ENCODE assay signal across 8 cellular contexts in genomic region chr13:97212540-97213146, GRCh38. TPM values are rescaled to one million over a fixed set of nuclear protein-coding genes. Genes with fewer than 3 reads are reported as not detected.
A peak's percentile ranks its signal among the peaks of the same experiment; 100 is the strongest.
DNase-seq lines count a peak whose midpoint lies in the region; ATAC-seq and TF ChIP-seq lines count a peak whose summit lies in the region.

No MANE protein-coding gene starts in this region.

- no peak overlapping the region for H3K4me3 ChIP-seq in Karpas-422 (ENCODE audit: low read length)
- H3K4me3 ChIP-seq in adipocyte (ENCODE audit: low read length): peak overlapping the region; percentile 2
- no peak overlapping the region for H3K4me3 ChIP-seq in lower leg skin (ENCODE audit: low read depth, poor library complexity, severe bottlenecking)

- intact Hi-C loops in lower leg skin (cut with DNase I; ENCODE audit: low total_unique reads): no loop called here

- H3K4me1 Mint-ChIP-seq in natural killer cell treated with Interleukin-12 subunit alpha and Interleukin-12 subunit beta and Interleukin-15 and Interleukin-18, amount 100 ng/mL, for 72 hours (ENCODE audit: low read depth in 2 of 2): peaks cover 13 to 20% of the 10 kb centered on the region in 2 donors

- no peaks in the 10 kb centered on the region for H3K79me2 ChIP-seq in Karpas-422 (ENCODE audit: low read length)

- H4K20me1 ChIP-seq in Karpas-422 (ENCODE audit: insufficient read depth, low read depth, low read length): no peaks in the 10 kb centered on the region

- peak overlapping the region in 1 of 2 donors; percentile 0 for H3K27ac Mint-ChIP-seq in natural killer cell treated with Interleukin-12 subunit alpha and Interleukin-12 subunit beta and Interleukin-15 and Interleukin-18, amount 100 ng/mL, for 72 hours

- H3K36me3 Mint-ChIP-seq in natural killer cell treated with Interleukin-12 subunit alpha and Interleukin-12 subunit beta and Interleukin-15 and Interleukin-18, amount 100 ng/mL, for 72 hours: no peaks in the 10 kb centered on the region

- H3K4me3 Mint-ChIP-seq in natural killer cell treated with Interleukin-12 subunit alpha and Interleukin-12 subunit beta and Interleukin-15 and Interleukin-18, amount 100 ng/mL, for 72 hours: no peak overlapping the region

- no peaks in the 10 kb centered on the region for H3K27me3 ChIP-seq in Karpas-422 (ENCODE audit: low read length)
- no peaks in the 10 kb centered on the region for H3K27me3 ChIP-seq in adipocyte (replicated peaks; ENCODE audit: control insufficient read depth, insufficient read depth, low read length)

- no peak for TF ChIP-seq POLR2A in lower leg skin (IDR thresholded peaks at IDR 0.05)

- no peaks in the 10 kb centered on the region for H3K9me3 ChIP-seq in Karpas-422 (ENCODE audit: low read length)
- H3K9me3 ChIP-seq in adipocyte (ENCODE audit: control insufficient read depth, low read length): no peaks in the 10 kb centered on the region

- peak; percentile 44 for ATAC-seq in GM18511 (IDR thresholded peaks at IDR 0.05; ENCODE audit: unreplicated experiment)
- ATAC-seq in natural killer cell treated with Interleukin-12 subunit alpha and Interleukin-12 subunit beta and Interleukin-15 and Interleukin-18, amount 100 ng/mL, for 72 hours: no peak

- no peaks in the 10 kb centered on the region for H3K36me3 ChIP-seq in Karpas-422 (ENCODE audit: insufficient read depth, low read length)
- H3K36me3 ChIP-seq in adipocyte (ENCODE audit: control insufficient read depth, insufficient read depth, low read length, severe bottlenecking): no peaks in the 10 kb centered on the region

- DNase-seq in Karpas-422 (peak; percentile 54), adipocyte (ENCODE audit: low read depth) (peak; percentile 62), iPS-NIHi7 (ENCODE audit: extremely low spot score) (peak; percentile 39), occipital lobe (lab: John Stamatoyannopoulos, UW) (no peak), lower leg skin (ENCODE audit: low spot score in 2 of 2) (no peak)
- no peak for DNase-seq in natural killer cell treated with Interleukin-12 subunit alpha and Interleukin-12 subunit beta and Interleukin-15 and Interleukin-18, amount 100 ng/mL, for 72 hours (ENCODE audit: low spot score)
- no peak for DNase-seq in activated effector memory CD4-positive, alpha-beta T cell treated with anti-CD3 and anti-CD28 coated beads, Interleukin-2, amount 50 U/mL, for 16 hours

- H3K9ac ChIP-seq in Karpas-422 (ENCODE audit: low read length) (no peak overlapping the region), adipocyte (ENCODE audit: low read length) (peak overlapping the region; percentile 67)

- H3K27me3 Mint-ChIP-seq in natural killer cell treated with Interleukin-12 subunit alpha and Interleukin-12 subunit beta and Interleukin-15 and Interleukin-18, amount 100 ng/mL, for 72 hours: peaks cover 0 to 5% of the 10 kb centered on the region in 2 donors

- H3K4me1 ChIP-seq in Karpas-422 (ENCODE audit: low read length) (no peaks in the 10 kb centered on the region), adipocyte (ENCODE audit: control insufficient read depth, insufficient read depth, low read length) (peaks cover 22% of the 10 kb centered on the region)

- H2AFZ ChIP-seq in Karpas-422 (ENCODE audit: low read length): no peak overlapping the region

- H3K9me2 ChIP-seq in Karpas-422 (replicated peaks; ENCODE audit: insufficient read depth, low read length): no peaks in the 10 kb centered on the region

- no peak overlapping the region for H3K4me2 ChIP-seq in Karpas-422 (ENCODE audit: low read depth, low read length, poor library complexity, severe bottlenecking)

- H3K27ac ChIP-seq in Karpas-422 (ENCODE audit: low read length): no peak overlapping the region

- TF ChIP-seq CTCF in lower leg skin (IDR thresholded peaks at IDR 0.05): no peak

- H3K9me3 Mint-ChIP-seq in natural killer cell treated with Interleukin-12 subunit alpha and Interleukin-12 subunit beta and Interleukin-15 and Interleukin-18, amount 100 ng/mL, for 72 hours: no peaks in the 10 kb centered on the region

- 62 to 64% methylated on average over 5 of the region's 5 CpGs for WGBS in lower leg skin, 2 donors

RNA-seq across cellular contexts. Expression of gene MBNL2, which starts 9.5 kb away (rescaled TPM):
- 4.4 and 8.5 TPM in 2 replicates for total RNA-seq in Karpas-422 (2014; rRNA removed; shearing (Covaris generic); ENCODE audit: low replicate concordance)
- total RNA-seq in occipital lobe (29.2 TPM), lower leg skin (10 to 100 TPM; 37.6 to 59.5 (median 45.4) TPM)
- 10 to 100 TPM; 13.0 to 15.6 TPM for total RNA-seq in natural killer cell treated with Interleukin-12 subunit alpha and Interleukin-12 subunit beta and Interleukin-15 and Interleukin-18, amount 100 ng/mL, for 72 hours

Comparison
In these comparisons a context has a peak if more than half of its experiments do, and no peak if none do; other contexts are left out.
1. DNase-seq: peak in Karpas-422 (single experiment), adipocyte (single experiment) and iPS-NIHi7 (single experiment); none in occipital lobe (single experiment), natural killer cell treated with Interleukin-12 subunit alpha and Interleukin-12 subunit beta and Interleukin-15 and Interleukin-18, amount 100 ng/mL, for 72 hours (single experiment), lower leg skin (0 of 2) and activated effector memory CD4-positive, alpha-beta T cell treated with anti-CD3 and anti-CD28 coated beads, Interleukin-2, amount 50 U/mL, for 16 hours (single experiment).